ENCODE assay signal across 20 cellular contexts in the genomic region with DNA sequence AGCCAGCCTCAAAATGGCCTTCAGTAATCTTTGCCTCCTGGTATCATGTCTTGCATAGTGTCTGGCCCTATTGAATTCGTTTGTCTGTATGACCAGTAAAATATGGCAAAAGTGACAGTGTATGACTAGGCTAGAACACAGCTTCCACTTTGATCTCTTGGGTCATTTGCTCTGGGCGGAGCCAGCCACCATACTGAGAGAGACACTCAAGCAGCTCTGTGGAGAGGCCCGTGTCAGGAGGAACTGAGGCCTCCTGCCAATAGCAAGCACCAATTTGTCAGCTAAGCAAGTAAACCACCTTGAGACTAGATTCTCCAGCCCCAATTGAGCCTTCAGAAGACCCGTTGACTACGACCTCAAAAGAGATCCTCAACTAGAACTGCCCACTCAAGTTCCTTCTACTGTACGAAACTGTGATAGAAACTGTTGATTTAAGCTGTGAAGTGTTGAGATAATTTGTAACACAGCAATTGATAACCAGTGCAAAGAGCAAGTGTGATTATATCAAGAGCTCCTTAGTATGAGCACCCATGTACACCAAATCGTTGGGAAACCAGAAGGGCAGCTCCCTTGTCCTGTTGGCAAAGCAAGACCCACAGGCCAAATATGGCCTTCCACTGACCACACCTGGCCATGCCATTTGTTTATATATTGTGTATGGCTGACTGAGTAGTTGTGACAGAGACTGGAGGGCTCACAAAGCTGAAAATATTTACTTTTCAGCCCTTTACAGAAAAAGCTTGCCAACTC.
"Had no signal": no experiment of that assay in that cellular context is flagged by ENCODE, and none has a peak within 500 bp of the region (broad histone marks: within the 10 kb centered on the region; RNA-seq: fewer than 3 reads in every experiment).

No MANE protein-coding gene starts in this region.

- H3K27ac ChIP-seq: dorsolateral prefrontal cortex, prostate gland, right atrium auricular region, sigmoid colon, testis, tibial artery, uterus had no signal

- ATAC-seq: naive thymus-derived CD8-positive, alpha-beta T cell; stimulated activated memory B cell treated with anti-CD40 and anti-IgM and Interleukin-4, amounts not matched to agents 10 μg/mL and 1 μg/mL and 100 μg/mL, for 72 hours; stimulated activated naive CD8-positive, alpha-beta T cell treated with anti-CD3 and anti-CD28 coated beads, Interleukin-15, Interleukin-2, amounts not matched to agents 100 U/mL and 50 U/mL, for 24 hours had no signal

- H3K4me1 ChIP-seq: prostate gland, testis, uterus had no signal

- DNase-seq: dorsolateral prefrontal cortex; effector CD4-positive, alpha-beta T cell; hypothalamus; immature natural killer cell; islet precursor cell; kidney glomerular epithelial cell; naive thymus-derived CD8-positive, alpha-beta T cell; nephron progenitor cell; nucleus accumbens; sigmoid colon; stimulated activated CD4-positive, alpha-beta T cell treated with anti-CD3 and anti-CD28 coated beads, Interleukin-2, amount 100 ng/mL, for 24 hours; stimulated activated CD4-positive, alpha-beta T cell treated with anti-CD3 and anti-CD28 coated beads, Interleukin-4, amount 100 ng/mL, for 24 hours; stimulated activated naive CD8-positive, alpha-beta T cell treated with anti-CD3 and anti-CD28 coated beads, Interleukin-15, Interleukin-2, amounts not matched to agents 100 U/mL and 50 U/mL, for 24 hours; substantia nigra; testis; tibial artery; uterus had no signal

- H3K9me3 ChIP-seq: prostate gland, right atrium auricular region, sigmoid colon, testis, tibial artery, uterus had no signal

- H3K36me3 ChIP-seq: prostate gland, right atrium auricular region, sigmoid colon, tibial artery, uterus had no signal

- H3K27me3 ChIP-seq: dorsolateral prefrontal cortex, right atrium auricular region, sigmoid colon, testis, tibial artery, uterus had no signal

- H3K4me3 ChIP-seq: dorsolateral prefrontal cortex, prostate gland, right atrium auricular region, sigmoid colon, testis, tibial artery, uterus had no signal
